ENCODE assay signal across 8 cellular contexts in the genomic region with DNA sequence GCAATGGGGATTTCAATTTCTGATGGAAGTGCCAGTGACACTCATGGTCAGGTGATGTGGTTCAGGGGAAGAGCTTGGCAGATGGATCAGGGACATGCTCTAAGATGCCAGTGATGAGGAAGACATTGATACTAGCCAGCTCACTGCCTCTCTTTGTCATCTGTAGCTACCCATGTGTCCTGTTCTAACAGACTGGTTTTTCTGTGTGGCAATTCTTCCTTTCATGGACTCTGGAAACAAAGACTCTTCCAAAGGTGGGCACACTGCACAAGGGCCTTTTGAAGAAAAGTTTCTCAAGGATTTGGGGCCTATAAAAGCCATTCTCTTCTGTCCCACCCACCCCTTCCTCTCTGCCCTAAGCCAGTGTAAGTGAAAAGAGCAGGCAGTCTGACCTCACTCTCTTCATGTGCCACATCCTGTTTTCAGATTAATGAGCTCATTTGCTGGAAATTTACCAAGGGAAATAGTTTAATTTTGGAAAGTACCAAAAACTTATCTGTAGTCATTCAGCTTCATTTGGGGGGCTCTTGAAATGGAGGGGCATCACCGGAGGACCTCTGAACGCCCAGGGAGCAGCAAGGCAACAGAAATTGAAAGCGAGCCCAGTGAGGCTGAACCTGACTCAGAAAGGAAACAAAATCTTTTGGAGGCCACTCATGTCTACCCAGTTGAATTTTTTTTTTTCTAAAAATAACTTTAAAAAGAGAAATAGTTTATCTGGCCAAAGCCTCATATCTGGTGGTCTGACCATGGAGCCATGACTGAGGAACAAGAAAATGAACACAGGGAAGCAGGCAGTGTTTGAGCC. TPM values are rescaled to one million over a fixed set of nuclear protein-coding genes. Genes with fewer than 3 reads are reported as not detected.
DNase-seq lines count a peak whose midpoint lies in the region; ATAC-seq and TF ChIP-seq lines count a peak whose summit lies in the region.

No MANE protein-coding gene starts in this region.

- H3K9me2 ChIP-seq in OCI-LY1 (ENCODE audit: low read depth, low read length), result no peaks in the 10 kb centered on the region

- no peaks in the 10 kb centered on the region for H4K20me1 ChIP-seq in OCI-LY1 (ENCODE audit: insufficient read depth, low read length)

- no peaks in the 10 kb centered on the region for H3K27me3 ChIP-seq in right cardiac atrium (ENCODE audit: control insufficient read depth, insufficient read depth)
- H3K27me3 ChIP-seq in OCI-LY1 (ENCODE audit: insufficient read depth, low read length), result no peaks in the 10 kb centered on the region

- peak; percentile 32 to 38 for ATAC-seq in right cardiac atrium
- ATAC-seq in Right ventricle myocardium superior (ENCODE audit: poor library complexity), result no peak
- ATAC-seq in HG02852 (IDR thresholded peaks at IDR 0.05; ENCODE audit: unreplicated experiment), result peak; percentile 57

- intact Hi-C loops in right cardiac atrium (cut with DNase I) (loop anchor here in 2 of 4 donors (10.0 kb wide), 2 partner anchors 137 to 177 kb away; a partner anchor contains a TSS), Right ventricle myocardium superior (cut with DNase I) (no loop called here)

- peaks cover 12% of the 10 kb centered on the region for H3F3A ChIP-seq in OCI-LY1 (ENCODE audit: insufficient read depth, low read length)

- peaks cover 2% of the 10 kb centered on the region for H3K36me3 Mint-ChIP-seq in activated naive CD8-positive, alpha-beta T cell

- no peaks in the 10 kb centered on the region for H3K79me2 ChIP-seq in OCI-LY1 (ENCODE audit: insufficient read depth, low read length)

- H3K9ac ChIP-seq in OCI-LY1 (ENCODE audit: low read length), result peak overlapping the region; percentile 56

- H3K4me1 Mint-ChIP-seq in activated naive CD8-positive, alpha-beta T cell (ENCODE audit: low read depth), result peaks cover 88% of the 10 kb centered on the region

- H3K36me3 ChIP-seq in OCI-LY1 (ENCODE audit: insufficient read depth, low read length), result no peaks in the 10 kb centered on the region

- H3K9me3 Mint-ChIP-seq in activated naive CD8-positive, alpha-beta T cell (ENCODE audit: low read depth), result no peaks in the 10 kb centered on the region

- no peaks in the 10 kb centered on the region for H3K27me3 Mint-ChIP-seq in activated naive CD8-positive, alpha-beta T cell

- peak overlapping the region; percentile 99 for H3K27ac Mint-ChIP-seq in activated naive CD8-positive, alpha-beta T cell

- peak overlapping the region; percentile 81 for H3K4me3 Mint-ChIP-seq in activated naive CD8-positive, alpha-beta T cell

- no peak overlapping the region for H2AFZ ChIP-seq in OCI-LY1 (ENCODE audit: low read length)

- H3K4me1 ChIP-seq in right cardiac atrium (ENCODE audit: control insufficient read depth, insufficient read depth, low read length) (peaks cover 17% of the 10 kb centered on the region), OCI-LY1 (ENCODE audit: insufficient read depth, low read length, severe bottlenecking) (peaks cover 100% of the 10 kb centered on the region)

- no peaks in the 10 kb centered on the region for H3K9me3 ChIP-seq in right cardiac atrium (ENCODE audit: control insufficient read depth, low read length)
- no peaks in the 10 kb centered on the region for H3K9me3 ChIP-seq in OCI-LY1 (ENCODE audit: low read length)

- H3K4me3 ChIP-seq in right cardiac atrium (ENCODE audit: low read length), result no peak overlapping the region
- peak overlapping the region; percentile 18 for H3K4me3 ChIP-seq in OCI-LY1 (ENCODE audit: low read depth, low read length, poor library complexity, severe bottlenecking)

- DNase-seq in right cardiac atrium (no peak), Right ventricle myocardium superior (no peak), kidney tubule cell (ENCODE audit: low spot score) (peak; percentile 86), substantia nigra (lab: John Stamatoyannopoulos, UW) (peak in 5 of 49 donors; percentile 7 to 21 (median 16)), amniotic stem cell (lab: John Stamatoyannopoulos, UW) (no peak)

- H3K27ac ChIP-seq in right cardiac atrium (ENCODE audit: low read length) (peak overlapping the region; percentile 95), OCI-LY1 (ENCODE audit: low read depth, low read length, poor library complexity, severe bottlenecking) (peak overlapping the region; percentile 95), substantia nigra (ENCODE audit: low read depth, low read length, poor library complexity, severe bottlenecking) (peak overlapping the region; percentile 71)

- no peak for TF ChIP-seq CTCF in OCI-LY1 (IDR thresholded peaks at IDR 0.05; ENCODE audit: low read length)

- 11% methylated on average over 3 of the region's 3 CpGs for WGBS in right cardiac atrium

- peak overlapping the region; percentile 52 for H3K4me2 ChIP-seq in OCI-LY1 (ENCODE audit: low read length)

RNA-seq across cellular contexts. Expression of a gene that starts 4.9 kb away (rescaled TPM):
- 1 to 10 TPM; 4.1 to 6.1 (median 5.1) TPM for total RNA-seq in right cardiac atrium
- polyA plus RNA-seq in right cardiac atrium, result 3.9 TPM
- 2.2 TPM for total RNA-seq in Right ventricle myocardium superior

RNA-seq across cellular contexts. Expression of a gene that starts 54.5 kb away (rescaled TPM):
- total RNA-seq in right cardiac atrium (10 to 100 TPM; 16.0 to 21.3 (median 19.7) TPM), Right ventricle myocardium superior (11.9 TPM)
- polyA plus RNA-seq in right cardiac atrium, result 16.2 TPM
